ENCODE assay signal across 8 cellular contexts in genomic region chr1:32612189-32612881, GRCh38. TPM values are rescaled to one million over a fixed set of nuclear protein-coding genes. Genes with fewer than 3 reads are reported as not detected.
DNase-seq lines count a peak whose midpoint lies in the region; ATAC-seq and TF ChIP-seq lines count a peak whose summit lies in the region.

No MANE protein-coding gene starts in this region.

- H2AK5ac ChIP-seq in H9 (ENCODE audit: insufficient read length, low read length) = no peak overlapping the region

- H3K27me3 Mint-ChIP-seq in H9 (ENCODE audit: low read depth) = no peaks in the 10 kb centered on the region
- no peaks in the 10 kb centered on the region for H3K27me3 Mint-ChIP-seq in activated CD4-positive, alpha-beta T cell treated with anti-CD3 and anti-CD28 coated beads for 36 hours

- H3K27ac Mint-ChIP-seq in H9 = peak overlapping the region; percentile 3 to 70 (median 51); a peak in 3 of 7 replicates
- no peak overlapping the region for H3K27ac Mint-ChIP-seq in activated CD4-positive, alpha-beta T cell treated with anti-CD3 and anti-CD28 coated beads for 36 hours

- H4K8ac ChIP-seq in H9 (replicated peaks; ENCODE audit: insufficient read length, low read depth, low read length) = no peak overlapping the region

- TF ChIP-seq CTCF in H9 (conservative IDR thresholded peaks at IDR 0.05) (no peak; the same call in 2 of the 3 replicates), left lung (IDR thresholded peaks at IDR 0.05) (peak; percentile 24 to 37)

- H3K23me2 ChIP-seq in H9 (ENCODE audit: insufficient read length, low read depth, low read length, poor library complexity, severe bottlenecking) = no peaks in the 10 kb centered on the region

- intact Hi-C loops in activated CD4-positive, alpha-beta T cell treated with anti-CD3 and anti-CD28 coated beads for 36 hours (cut with DNase I, micrococcal nuclease) = loop anchor here in 1 of 2 experiments (1.0 kb wide), 1 partner anchor 38 kb away; the partner anchor contains the start of gene ZBTB8OS
- intact Hi-C loops in left lung (cut with DNase I) = no loop called here

- no peak overlapping the region for H2AFZ ChIP-seq in H9 (ENCODE audit: low read length)

- no peak overlapping the region for H4K5ac ChIP-seq in H9 (ENCODE audit: insufficient read length, low read depth, low read length)

- H3K79me1 ChIP-seq in H9 (ENCODE audit: insufficient read depth, low read depth, low read length, poor library complexity, severe bottlenecking) = no peaks in the 10 kb centered on the region

- no peak overlapping the region for H4K91ac ChIP-seq in H9 (ENCODE audit: insufficient read length, low read depth, low read length)

- H3K79me2 ChIP-seq in H9 (ENCODE audit: insufficient read depth, low read length) = no peaks in the 10 kb centered on the region

- no peaks in the 10 kb centered on the region for H4K20me1 ChIP-seq in H9 (ENCODE audit: control insufficient read depth, insufficient read depth, insufficient read length)

- H2BK120ac ChIP-seq in H9 (ENCODE audit: low read depth, low read length, poor library complexity, severe bottlenecking) = no peak overlapping the region

- H3K14ac ChIP-seq in H9 (ENCODE audit: insufficient read depth, low read length) = no peak overlapping the region

- H3K23ac ChIP-seq in H9 (ENCODE audit: insufficient read length, low read depth, low read length) = no peak overlapping the region

- H2BK20ac ChIP-seq in H9 (ENCODE audit: low read depth, low read length, poor library complexity, severe bottlenecking) = no peak overlapping the region

- no peak overlapping the region for H3T11ph ChIP-seq in H9 (ENCODE audit: low read length)

- H3K18ac ChIP-seq in H9 (ENCODE audit: insufficient read length, low read depth, low read length) = no peak overlapping the region

- H2BK12ac ChIP-seq in H9 (ENCODE audit: insufficient read length, low read depth, low read length) = no peak overlapping the region

- no peaks in the 10 kb centered on the region for H3K36me3 Mint-ChIP-seq in H9 (ENCODE audit: insufficient read depth in 1 of 3, low read depth in 3 of 3)
- H3K36me3 Mint-ChIP-seq in activated CD4-positive, alpha-beta T cell treated with anti-CD3 and anti-CD28 coated beads for 36 hours (ENCODE audit: low read depth) = no peaks in the 10 kb centered on the region

- CTCF ChIA-PET in activated CD4-positive, alpha-beta T cell treated with anti-CD3 and anti-CD28 coated beads for 36 hours (lab: Charles Lee) = no interaction called here

- no peaks in the 10 kb centered on the region for H3K9me3 ChIP-seq in H9 (ENCODE audit: control insufficient read depth, low read depth, low read length)
- H3K9me3 ChIP-seq in duodenal mucosa (ENCODE audit: control insufficient read depth in 1 of 2, low read length in 2 of 2) = no peaks in the 10 kb centered on the region
- no peaks in the 10 kb centered on the region for H3K9me3 ChIP-seq in left lung

- H3K36me3 ChIP-seq in duodenal mucosa (ENCODE audit: control insufficient read depth in 1 of 2, insufficient read depth in 2 of 2, low read length in 2 of 2) (no peaks in the 10 kb centered on the region), left lung (no peaks in the 10 kb centered on the region)

- no peak overlapping the region for H2BK5ac ChIP-seq in H9 (ENCODE audit: insufficient read length, low read length)

- H3K27me3 ChIP-seq in H9 (ENCODE audit: insufficient read depth, low read length) (no peaks in the 10 kb centered on the region), duodenal mucosa (ENCODE audit: control insufficient read depth in 1 of 2, insufficient read depth in 2 of 2, low read length in 2 of 2) (no peaks in the 10 kb centered on the region), left lung (no peaks in the 10 kb centered on the region)

- H3K4me3 ChIP-seq in duodenal mucosa (ENCODE audit: low read depth in 1 of 2, low read length in 2 of 2) = peak overlapping the region; percentile 72 to 76
- peak overlapping the region; percentile 36 to 44 for H3K4me3 ChIP-seq in left lung

- H3K4me3 Mint-ChIP-seq in H9 = peak overlapping the region; percentile 61 to 74
- peak overlapping the region; percentile 57 for H3K4me3 Mint-ChIP-seq in activated CD4-positive, alpha-beta T cell treated with anti-CD3 and anti-CD28 coated beads for 36 hours

- WGBS in H9 (ENCODE audit: extremely low coverage, insufficient read length, low lambda C conversion rate) = no CpG with 5 or more reads among the region's 35 CpGs

- ATAC-seq in activated CD4-positive, alpha-beta T cell treated with anti-CD3 and anti-CD28 coated beads for 36 hours = peak; percentile 99
- peak; percentile 100 for ATAC-seq in left lung
- ATAC-seq in GM18517 (IDR thresholded peaks at IDR 0.05; ENCODE audit: unreplicated experiment) = no peak

- no peaks in the 10 kb centered on the region for H3K9me3 Mint-ChIP-seq in H9
- H3K9me3 Mint-ChIP-seq in activated CD4-positive, alpha-beta T cell treated with anti-CD3 and anti-CD28 coated beads for 36 hours (ENCODE audit: low read depth) = no peaks in the 10 kb centered on the region

- DNase-seq in DMS153 (lab: John Stamatoyannopoulos, UW) (peak; percentile 78), H9 (peak; percentile 95), NCI-H2081 (lab: John Stamatoyannopoulos, UW) (peak; percentile 90 to 92), left lung (peak; percentile 91 to 96)
- peak; percentile 75 for DNase-seq in activated CD4-positive, alpha-beta T cell treated with anti-CD3 and anti-CD28 coated beads for 36 hours
- peak; percentile 50 to 71 for DNase-seq in stimulated activated CD4-positive, alpha-beta T cell treated with anti-CD3 and anti-CD28 coated beads, Interleukin-2, amount 100 ng/mL, for 24 hours

- H3K4me1 Mint-ChIP-seq in H9 = peaks cover 5 to 8% of the 10 kb centered on the region in 2 experiments; a peak in 3 of 4 replicates
- peaks cover 7% of the 10 kb centered on the region for H3K4me1 Mint-ChIP-seq in activated CD4-positive, alpha-beta T cell treated with anti-CD3 and anti-CD28 coated beads for 36 hours

- no peak overlapping the region for H3K9ac ChIP-seq in H9 (ENCODE audit: extremely low read depth, insufficient read length, low read length)
- peak overlapping the region; percentile 35 to 39 for H3K9ac ChIP-seq in duodenal mucosa (ENCODE audit: low read depth in 1 of 2, low read length in 2 of 2)

- POLR2A ChIA-PET in activated CD4-positive, alpha-beta T cell treated with anti-CD3 and anti-CD28 coated beads for 36 hours (lab: Charles Lee) = interaction anchor here (0.6 kb wide), 2 partner anchors 36 to 92 kb away, joined by 6 to 9 read pairs; no protein-coding TSS in a partner anchor

- no peaks in the 10 kb centered on the region for H3K4me1 ChIP-seq in H9 (ENCODE audit: insufficient read depth, low read length)
- H3K4me1 ChIP-seq in duodenal mucosa (ENCODE audit: control insufficient read depth in 1 of 2, insufficient read depth in 2 of 2, low read length in 2 of 2) = peaks cover 0 to 6% of the 10 kb centered on the region in 2 donors
- H3K4me1 ChIP-seq in left lung = peaks cover 0 to 12% of the 10 kb centered on the region in 2 donors

- no peak overlapping the region for H3K56ac ChIP-seq in H9 (ENCODE audit: insufficient read length, low read depth, low read length)

- no peak overlapping the region for H3K27ac ChIP-seq in H9 (ENCODE audit: insufficient read length, low read depth, low read length)
- H3K27ac ChIP-seq in duodenal mucosa (ENCODE audit: low read depth, low read length) = no peak overlapping the region
- H3K27ac ChIP-seq in left lung = peak overlapping the region; percentile 3 to 63

- H2BK15ac ChIP-seq in H9 (ENCODE audit: low read depth, low read length) = no peak overlapping the region

- H3K4ac ChIP-seq in H9 (ENCODE audit: low read depth, low read length) = no peak overlapping the region

- peak overlapping the region; percentile 50 for H3K4me2 ChIP-seq in H9 (ENCODE audit: insufficient read depth, insufficient read length, low read length)

RNA-seq across cellular contexts. Expression of gene ZBTB8OS, which starts 38.0 kb away (rescaled TPM):
- total RNA-seq in H9 (2021) (59.4 and 64.2 TPM in 2 replicates), left lung (10 to 100 TPM; 41.4 to 45.0 TPM)
- 10 to 100 TPM; 61.2 to 63.5 TPM for total RNA-seq in activated CD4-positive, alpha-beta T cell treated with anti-CD3 and anti-CD28 coated beads for 36 hours

RNA-seq across cellular contexts. Expression of gene RBBP4, which starts 38.7 kb away (rescaled TPM):
- total RNA-seq in H9 (2021) (416 and 421 TPM in 2 replicates), left lung (100 to 1,000 TPM; 166 to 176 TPM)
- total RNA-seq in activated CD4-positive, alpha-beta T cell treated with anti-CD3 and anti-CD28 coated beads for 36 hours = 100 to 1,000 TPM; 323 to 331 TPM

Comparison
In these comparisons a context has a peak if more than half of its experiments do, and no peak if none do; other contexts are left out.
1. H3K27ac ChIP-seq: peak in left lung (2 of 2); none in H9 (single experiment) and duodenal mucosa (single experiment).
2. Peak in every context shown above with its lines, with median percentiles within 50 percentile points of each other: DNase-seq.